In the genomic region with DNA sequence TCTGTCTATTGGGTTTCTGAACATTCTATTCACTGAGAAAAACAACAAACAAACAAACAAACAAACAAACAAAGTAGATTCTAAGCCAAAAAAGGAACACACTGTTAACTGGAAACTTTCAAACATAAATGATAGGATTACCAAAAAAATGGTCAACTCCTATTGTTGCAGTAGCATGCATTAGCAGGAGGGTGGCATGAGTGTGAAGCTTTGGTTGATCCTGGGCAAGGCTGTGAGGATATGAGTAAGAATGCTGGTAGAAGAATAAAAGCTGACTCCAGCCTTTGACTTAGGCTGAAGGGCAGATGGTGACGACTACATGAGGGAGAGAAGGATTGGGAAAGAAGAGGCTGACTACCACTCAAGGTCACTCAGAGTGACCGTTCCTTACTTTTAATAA, we compare ENCODE assay signal across 12 cellular contexts.
DNase-seq lines count a peak whose midpoint lies in the region; TF ChIP-seq lines count a peak whose summit lies in the region.
"Had no signal": no experiment of that assay in that cellular context is flagged by ENCODE, and none has a peak within 500 bp of the region (broad histone marks: within the 10 kb centered on the region; RNA-seq: fewer than 3 reads in every experiment).

No MANE protein-coding gene starts in this region.

- H3K4me1 ChIP-seq in liver (ENCODE audit: control insufficient read depth in 4 of 4, insufficient read depth in 4 of 4, low read length in 3 of 4), result no peaks in the 10 kb centered on the region

- WGBS in liver, result 46% methylated on average over 2 of the region's 2 CpGs

- peak; percentile 80 for TF ChIP-seq CTCF in VCaP (conservative IDR thresholded peaks at IDR 0.05)
- TF ChIP-seq CTCF in liver (IDR thresholded peaks at IDR 0.05; ENCODE audit: low read depth, low read length, missing input control), result peak; percentile 33

- no peak overlapping the region for H3K4me3 ChIP-seq in liver (ENCODE audit: low read depth in 1 of 3, low read length in 3 of 3)

- H3K27ac ChIP-seq in VCaP (no peak overlapping the region), liver (ENCODE audit: low read depth in 1 of 2, low read length in 2 of 2) (no peak overlapping the region)

- TF ChIP-seq RAD21 in liver (IDR thresholded peaks at IDR 0.05), result peak; percentile 65

- H3K9me3 ChIP-seq in liver (ENCODE audit: control insufficient read depth in 4 of 4, low read length in 3 of 4), result no peaks in the 10 kb centered on the region

- DNase-seq in D341Med (ENCODE audit: low spot score) (peak; percentile 60), Kasumi-1 (lab: John Stamatoyannopoulos, UW) (peak; percentile 21 to 23), A172 (ENCODE audit: low spot score) (no peak), UCSD-AML1 (lab: John Stamatoyannopoulos, UW; ENCODE audit: unreplicated experiment) (no peak), inferior parietal cortex (ENCODE audit: extremely low spot score) (no peak), SKM-1 (lab: John Stamatoyannopoulos, UW; ENCODE audit: unreplicated experiment) (no peak)
- DNase-seq: activated T-cell treated with anti-CD3 and anti-CD28 coated beads, Interleukin-2, amount 50 U/mL, for 4 hours; GOT3; NCI-H2171; stimulated activated naive CD4-positive, alpha-beta T cell treated with Interleukin-2 at 50 U/mL for 16 hours had no signal

- H3K9ac ChIP-seq in liver (ENCODE audit: low read depth in 1 of 2, low read length in 2 of 2), result no peak overlapping the region

- H3K36me3 ChIP-seq in liver (ENCODE audit: control insufficient read depth in 4 of 4, insufficient read depth in 3 of 4, low read depth in 1 of 4, low read length in 3 of 4), result no peaks in the 10 kb centered on the region

- H3K27me3 ChIP-seq in liver (ENCODE audit: control insufficient read depth in 4 of 4, insufficient read depth in 4 of 4, low read length in 3 of 4), result no peaks in the 10 kb centered on the region

TF ChIP-seq in liver, 16 proteins besides CTCF, POLR2A, EP300 and RAD21:
- TF ChIP-seq, protein P1, sequence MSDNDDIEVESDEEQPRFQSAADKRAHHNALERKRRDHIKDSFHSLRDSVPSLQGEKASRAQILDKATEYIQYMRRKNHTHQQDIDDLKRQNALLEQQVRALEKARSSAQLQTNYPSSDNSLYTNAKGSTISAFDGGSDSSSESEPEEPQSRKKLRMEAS (IDR thresholded peaks at IDR 0.05), result no peak
- no peak for TF ChIP-seq TAF1 (conservative IDR thresholded peaks at IDR 0.05)

Comparison
In these comparisons a context has a peak if more than half of its experiments do, and no peak if none do; other contexts are left out.
1. DNase-seq: peak in D341Med (single experiment) and Kasumi-1 (2 of 2); none in A172 (single experiment), UCSD-AML1 (single experiment), inferior parietal cortex (single experiment) and SKM-1 (single experiment).